27 cellular contexts compared by ENCODE assay signal in genomic region chr20:56810141-56810540, GRCh38.
DNase-seq lines count a peak whose midpoint lies in the region; ATAC-seq, FAIRE-seq and TF ChIP-seq lines count a peak whose summit lies in the region.
"Had no signal": no experiment of that assay in that cellular context is flagged by ENCODE, and none has a peak within 500 bp of the region (broad histone marks: within the 10 kb centered on the region; RNA-seq: fewer than 3 reads in every experiment).

No MANE protein-coding gene starts in this region.

- ATAC-seq in activated CD8-positive, alpha-beta T cell treated with anti-CD3 and anti-CD28 coated beads, Interleukin-2, amount 10 ng/mL, durations not matched to agents 7 days and 5 days: no peak
- ATAC-seq in GM18505 (IDR thresholded peaks at IDR 0.05; ENCODE audit: unreplicated experiment): no peak
- ATAC-seq: Right ventricle myocardium inferior had no signal

- H3K4me1 Mint-ChIP-seq in activated CD8-positive, alpha-beta T cell treated with anti-CD3 and anti-CD28 coated beads, Interleukin-2, amount 10 ng/mL, durations not matched to agents 7 days and 5 days (ENCODE audit: low read depth): no peaks in the 10 kb centered on the region
- H3K4me1 Mint-ChIP-seq: CD4-positive, alpha-beta memory T cell had no signal

- H3K27ac ChIP-seq in H1 (ENCODE audit: low read depth, low read length): no peak overlapping the region
- H3K27ac ChIP-seq in neuronal stem cell (replicated peaks; ENCODE audit: low read length): no peak overlapping the region
- peak overlapping the region; percentile 46 for H3K27ac ChIP-seq in vagina
- no peak overlapping the region for H3K27ac ChIP-seq in transverse colon
- H3K27ac ChIP-seq: SJCRH30 had no signal

- H3K27me3 ChIP-seq in H1 (replicated peaks in 1 of 4; ENCODE audit: control insufficient read depth in 3 of 4, extremely low read depth in 1 of 4, insufficient read depth in 3 of 4, low read length in 3 of 4): peaks cover 0 to 14% (median 0%) of the 10 kb centered on the region in 4 experiments; a peak in 3 of 7 replicates
- peaks cover 0 to 16% (median 0%) of the 10 kb centered on the region in 3 experiments for H3K27me3 ChIP-seq in neuronal stem cell (ENCODE audit: control insufficient read depth in 3 of 3, insufficient read depth in 3 of 3, low read depth in 1 of 3, low read length in 3 of 3)
- H3K27me3 ChIP-seq in vagina: no peaks in the 10 kb centered on the region
- H3K27me3 ChIP-seq in transverse colon: peaks cover 3% of the 10 kb centered on the region

- no peak overlapping the region for H3K56ac ChIP-seq in H1 (replicated peaks; ENCODE audit: insufficient read length, low read depth, low read length)

- no peak for TF ChIP-seq CTCF in H1 (IDR thresholded peaks at IDR 0.05; ENCODE audit: control extremely low read depth in 1 of 3, insufficient read depth in 1 of 3, low read depth in 1 of 3, low read length in 3 of 3)
- no peak for TF ChIP-seq CTCF in fibroblast of pulmonary artery (IDR thresholded peaks at IDR 0.05; ENCODE audit: low read length, missing control alignments)
- no peak for TF ChIP-seq CTCF in vagina (IDR thresholded peaks at IDR 0.05)
- TF ChIP-seq CTCF in transverse colon (IDR thresholded peaks at IDR 0.05): no peak

- peaks cover 0 to 4% of the 10 kb centered on the region in 2 experiments for H4K20me1 ChIP-seq in H1 (replicated peaks in 1 of 2; ENCODE audit: control insufficient read depth in 1 of 2, insufficient read depth in 2 of 2, low read length in 2 of 2)

- WGBS in H1 (ENCODE audit: extremely low coverage in 1 of 2, insufficient coverage in 1 of 2, insufficient read length in 1 of 2, insufficient replicate concordance in 2 of 2, low coverage in 1 of 2, low lambda C conversion rate in 2 of 2, missing lambda C conversion rate in 1 of 2), 2 experiments: 83% methylated on average over 6 of the region's 6 CpGs; no CpG with 5 or more reads in 1 of the 2 experiments
- WGBS in neuronal stem cell (ENCODE audit: extremely low coverage in 2 of 2, insufficient read length in 2 of 2, insufficient replicate concordance in 1 of 2), 2 donors: no CpG with 5 or more reads among the region's 6 CpGs
- WGBS in transverse colon (ENCODE audit: low coverage in 1 of 2), 2 donors: 66 to 86% methylated on average over 3 to 6 of the region's 6 CpGs

- no peaks in the 10 kb centered on the region for H3K79me2 ChIP-seq in H1 (ENCODE audit: control insufficient read depth in 1 of 2, insufficient read depth in 2 of 2, low read length in 2 of 2)

- H3K23ac ChIP-seq in H1 (ENCODE audit: insufficient read length): no peak overlapping the region
- no peak overlapping the region for H3K23ac ChIP-seq in neuronal stem cell (ENCODE audit: low read depth, low read length, poor library complexity)

- H3K27ac Mint-ChIP-seq in activated CD8-positive, alpha-beta T cell treated with anti-CD3 and anti-CD28 coated beads, Interleukin-2, amount 10 ng/mL, durations not matched to agents 7 days and 5 days: no peak overlapping the region
- H3K27ac Mint-ChIP-seq: CD4-positive, alpha-beta memory T cell had no signal

- H4K91ac ChIP-seq in H1 (replicated peaks; ENCODE audit: insufficient read length, low read length): no peak overlapping the region
- no peak overlapping the region for H4K91ac ChIP-seq in neuronal stem cell (ENCODE audit: low read depth, low read length, poor library complexity)

- H3K36me3 Mint-ChIP-seq in activated CD8-positive, alpha-beta T cell treated with anti-CD3 and anti-CD28 coated beads, Interleukin-2, amount 10 ng/mL, durations not matched to agents 7 days and 5 days (ENCODE audit: low read depth): no peaks in the 10 kb centered on the region
- H3K36me3 Mint-ChIP-seq: CD4-positive, alpha-beta memory T cell had no signal

- intact Hi-C loops in vagina (cut with DNase I): no loop called here
- intact Hi-C loops in transverse colon (cut with DNase I; ENCODE audit: low total_unique reads): no loop called here

- no peak for FAIRE-seq in H1 (lab: Jason Lieb, UNC)
- FAIRE-seq: GM12891, GM18507, RCC 7860 had no signal

- H3K9me3 ChIP-seq in H1 (ENCODE audit: insufficient read depth in 2 of 2, low read depth in 1 of 2, low read length in 1 of 2) (no peaks in the 10 kb centered on the region), neuronal stem cell (replicated peaks in 1 of 2; ENCODE audit: control insufficient read depth in 2 of 2, insufficient read depth in 1 of 2, low read depth in 1 of 2, low read length in 2 of 2) (no peaks in the 10 kb centered on the region), vagina (no peaks in the 10 kb centered on the region), transverse colon (no peaks in the 10 kb centered on the region)
- H3K9me3 ChIP-seq: Caco-2, SJCRH30 had no signal

- CTCF ChIA-PET in H1 (lab: Charles Lee; ENCODE audit: partially characterized antibody): no interaction called here
- CTCF ChIA-PET in activated CD8-positive, alpha-beta T cell treated with anti-CD3 and anti-CD28 coated beads, Interleukin-2, amount 10 ng/mL, durations not matched to agents 7 days and 5 days (lab: Charles Lee): no interaction called here

- no peak overlapping the region for H4K5ac ChIP-seq in H1 (ENCODE audit: insufficient read length, low read depth, low read length)

- H2BK20ac ChIP-seq in H1 (ENCODE audit: low read length): no peak overlapping the region

- no peak overlapping the region for H3K4me3 ChIP-seq in H1 (ENCODE audit: extremely low read depth in 1 of 4, insufficient read depth in 2 of 4, low read depth in 3 of 4, low read length in 4 of 4)
- H3K4me3 ChIP-seq in fibroblast of pulmonary artery (replicated peaks; ENCODE audit: low read depth, low read length): no peak overlapping the region
- H3K4me3 ChIP-seq in neuronal stem cell (ENCODE audit: low read length in 2 of 2): no peak overlapping the region
- H3K4me3 ChIP-seq in vagina: no peak overlapping the region
- H3K4me3 ChIP-seq in transverse colon: no peak overlapping the region
- H3K4me3 ChIP-seq: SJCRH30 had no signal

- peaks cover 4% of the 10 kb centered on the region; the same call in 1 of the 2 replicates for H3K23me2 ChIP-seq in H1 (ENCODE audit: low read depth, low read length)

- H2BK120ac ChIP-seq in H1 (replicated peaks; ENCODE audit: low read depth, low read length) (no peak overlapping the region), neuronal stem cell (ENCODE audit: low read depth, low read length) (no peak overlapping the region)

- H2BK12ac ChIP-seq in H1 (ENCODE audit: low read depth, low read length): 0 out of 2 replicates have a peak overlapping the region, but pooled peaks have one; percentile 85
- no peak overlapping the region for H2BK12ac ChIP-seq in neuronal stem cell (ENCODE audit: low read length)

- DNase-seq in H1 (ENCODE audit: low read depth in 1 of 2, low spot score in 2 of 2) (no peak), fibroblast of pulmonary artery (ENCODE audit: low read depth) (peak; percentile 21), neuronal stem cell (ENCODE audit: low spot score) (no peak), vagina (ENCODE audit: extremely low spot score in 2 of 2) (no peak), T1000 (lab: John Stamatoyannopoulos, UW) (no peak), transverse colon (no peak)
- DNase-seq in activated CD8-positive, alpha-beta T cell treated with anti-CD3 and anti-CD28 coated beads, Interleukin-2, amount 10 ng/mL, durations not matched to agents 7 days and 5 days: no peak
- DNase-seq: C1 segment of cervical spinal cord; CD4-positive, alpha-beta memory T cell; DMS79; GF-D8; H7; Karpas-422; NCI-H1092 treated with DMSO at 0.1 percent for 48 hours; NCI-H1436; NCI-H187; NCI-H2081 treated with DMSO at 0.1 percent for 48 hours; NCI-H2171 treated with DMSO at 0.1 percent for 48 hours; NCI-H524; NCI-H774; SJCRH30 had no signal

- no peaks in the 10 kb centered on the region for H3K9me3 Mint-ChIP-seq in activated CD8-positive, alpha-beta T cell treated with anti-CD3 and anti-CD28 coated beads, Interleukin-2, amount 10 ng/mL, durations not matched to agents 7 days and 5 days (ENCODE audit: insufficient read depth)

- H3K4me3 Mint-ChIP-seq in activated CD8-positive, alpha-beta T cell treated with anti-CD3 and anti-CD28 coated beads, Interleukin-2, amount 10 ng/mL, durations not matched to agents 7 days and 5 days: no peak overlapping the region
- H3K4me3 Mint-ChIP-seq: CD4-positive, alpha-beta memory T cell had no signal

- no peak for TF ChIP-seq POLR2A in H1 (IDR thresholded peaks at IDR 0.05; ENCODE audit: control extremely low read depth in 1 of 2, low read depth in 2 of 2, low read length in 2 of 2)
- no peak for TF ChIP-seq POLR2A in vagina (IDR thresholded peaks at IDR 0.05)
- no peak for TF ChIP-seq POLR2A in GM18505 (IDR thresholded peaks at IDR 0.05; ENCODE audit: borderline replicate concordance, extremely low read depth, insufficient read depth, insufficient read length)
- TF ChIP-seq POLR2A in transverse colon (IDR thresholded peaks at IDR 0.05): no peak

- peaks cover 6% of the 10 kb centered on the region for H3K27me3 Mint-ChIP-seq in activated CD8-positive, alpha-beta T cell treated with anti-CD3 and anti-CD28 coated beads, Interleukin-2, amount 10 ng/mL, durations not matched to agents 7 days and 5 days (ENCODE audit: low read depth)

- H3K36me3 ChIP-seq in H1 (ENCODE audit: control insufficient read depth in 2 of 4, insufficient read depth in 4 of 4, low read length in 3 of 4) (no peaks in the 10 kb centered on the region), neuronal stem cell (replicated peaks in 1 of 2; ENCODE audit: control insufficient read depth in 2 of 2, insufficient read depth in 2 of 2, low read length in 2 of 2) (no peaks in the 10 kb centered on the region), vagina (no peaks in the 10 kb centered on the region), transverse colon (no peaks in the 10 kb centered on the region)
- H3K36me3 ChIP-seq: SJCRH30 had no signal

- no peak overlapping the region for H4K8ac ChIP-seq in H1 (ENCODE audit: extremely low read depth, insufficient read depth, low read length)
- no peak overlapping the region for H4K8ac ChIP-seq in neuronal stem cell (ENCODE audit: low read depth, low read length)

- no peak for TF ChIP-seq RAD21 in H1 (IDR thresholded peaks at IDR 0.05 in 1 of 2, conservative IDR thresholded peaks at IDR 0.05 in 1 of 2; ENCODE audit: low read depth in 2 of 2, low read length in 2 of 2)

- H2BK5ac ChIP-seq in H1 (ENCODE audit: low read depth, low read length) (no peak overlapping the region), neuronal stem cell (ENCODE audit: low read length) (no peak overlapping the region)

- no peak overlapping the region; the same call in 1 of the 2 replicates for H2AK5ac ChIP-seq in H1 (ENCODE audit: low read depth, low read length)
- no peak overlapping the region for H2AK5ac ChIP-seq in neuronal stem cell (ENCODE audit: low read depth, low read length)

- H3K4me1 ChIP-seq in H1 (replicated peaks in 1 of 4; ENCODE audit: control insufficient read depth in 3 of 4, insufficient read depth in 4 of 4, low read length in 3 of 4) (peaks cover 2 to 23% (median 2%) of the 10 kb centered on the region in 4 experiments), neuronal stem cell (ENCODE audit: control insufficient read depth in 2 of 2, insufficient read depth in 1 of 2, low read depth in 1 of 2, low read length in 2 of 2) (peaks cover 0 to 19% of the 10 kb centered on the region in 2 donors), vagina (peaks cover 32% of the 10 kb centered on the region), transverse colon (no peaks in the 10 kb centered on the region)
- H3K4me1 ChIP-seq: Caco-2, SJCRH30 had no signal

- POLR2A ChIA-PET in H1 (lab: Charles Lee; ENCODE audit: partially characterized antibody): no interaction called here
- POLR2A ChIA-PET in activated CD8-positive, alpha-beta T cell treated with anti-CD3 and anti-CD28 coated beads, Interleukin-2, amount 10 ng/mL, durations not matched to agents 7 days and 5 days (lab: Charles Lee): no interaction called here

- H2AFZ ChIP-seq in H1 (ENCODE audit: low read length) (no peak overlapping the region), neuronal stem cell (ENCODE audit: low read length) (no peak overlapping the region)

- in situ Hi-C loops in transverse colon (cut with MboI; ENCODE audit: low pct_ligation_motif_present in 1 of 4, low pct_unique_long_range_greater_than_20kb in 1 of 4, low sequenced_read_pairs in 3 of 4): no loop called here

- no peaks in the 10 kb centered on the region; the same call in 1 of the 2 replicates for H3K79me1 ChIP-seq in H1 (ENCODE audit: low read depth, low read length)
- no peaks in the 10 kb centered on the region for H3K79me1 ChIP-seq in neuronal stem cell (ENCODE audit: low read depth, low read length)

- H2BK15ac ChIP-seq in H1 (ENCODE audit: low read length): no peak overlapping the region
- peak overlapping the region; percentile 10 for H2BK15ac ChIP-seq in neuronal stem cell (ENCODE audit: low read length)

- H3K18ac ChIP-seq in H1 (ENCODE audit: extremely low read depth, low read length) (no peak overlapping the region), neuronal stem cell (ENCODE audit: low read length) (no peak overlapping the region)

- H3K4me2 ChIP-seq in H1 (ENCODE audit: insufficient read depth in 1 of 2, low read depth in 2 of 2, low read length in 2 of 2) (no peak overlapping the region), neuronal stem cell (ENCODE audit: insufficient read depth, low read length, poor library complexity, severe bottlenecking) (no peak overlapping the region)

- no peak overlapping the region for H3K4ac ChIP-seq in H1 (replicated peaks; ENCODE audit: insufficient read length, low read depth, low read length)
- H3K4ac ChIP-seq in neuronal stem cell (ENCODE audit: low read length): no peak overlapping the region

- H3K9ac ChIP-seq in H1 (replicated peaks in 1 of 4; ENCODE audit: extremely low read depth in 1 of 4, low read depth in 3 of 4, low read length in 3 of 4) (no peak overlapping the region), neuronal stem cell (ENCODE audit: low read depth, low read length, poor library complexity) (no peak overlapping the region)

- TF ChIP-seq EP300 in H1 (IDR thresholded peaks at IDR 0.05; ENCODE audit: borderline replicate concordance in 1 of 2, low read depth in 2 of 2, low read length in 2 of 2) (no peak), transverse colon (IDR thresholded peaks at IDR 0.05; ENCODE audit: low read depth) (no peak)

- H3K14ac ChIP-seq in H1 (ENCODE audit: insufficient read length) (no peak overlapping the region), neuronal stem cell (ENCODE audit: low read length) (no peak overlapping the region)
